Comparison of ENCODE assay signal across 8 cellular contexts in genomic region chr6:10695086-10695657, GRCh38. TPM values are rescaled to one million over a fixed set of nuclear protein-coding genes. Genes with fewer than 3 reads are reported as not detected.
DNase-seq lines count a peak whose midpoint lies in the region; ATAC-seq, FAIRE-seq and TF ChIP-seq lines count a peak whose summit lies in the region.

No MANE protein-coding gene starts in this region.

- H3K9ac ChIP-seq in GM12878 (ENCODE audit: control insufficient read depth, insufficient read depth, low read length): peak overlapping the region; percentile 90

- no peak for ATAC-seq in left ventricle myocardium superior
- ATAC-seq in GM12878: no peak
- ATAC-seq in lower lobe of right lung: no peak
- ATAC-seq in HG02840 (IDR thresholded peaks at IDR 0.05; ENCODE audit: low FRiP score, unreplicated experiment): no peak
- no peak for ATAC-seq in HG03097 (IDR thresholded peaks at IDR 0.05; ENCODE audit: low FRiP score, unreplicated experiment)

- H3K4me3 ChIP-seq in left ventricle myocardium inferior: peak overlapping the region; percentile 78
- peak overlapping the region; percentile 73 for H3K4me3 ChIP-seq in GM12878
- H3K4me3 ChIP-seq in lower lobe of right lung: peak overlapping the region; percentile 86
- H3K4me3 ChIP-seq in vagina: peak overlapping the region; percentile 73 to 80

- H3K4me1 ChIP-seq in left ventricle myocardium inferior (peaks cover 40% of the 10 kb centered on the region), GM12878 (ENCODE audit: control insufficient read depth, insufficient read depth, low read length) (peaks cover 7% of the 10 kb centered on the region), lower lobe of right lung (peaks cover 28% of the 10 kb centered on the region), vagina (peaks cover 34% of the 10 kb centered on the region)

- H3K36me3 ChIP-seq in left ventricle myocardium inferior (peaks cover 30% of the 10 kb centered on the region), GM12878 (ENCODE audit: control insufficient read depth in 2 of 2, insufficient read depth in 2 of 2, low read length in 1 of 2) (peaks cover 0 to 16% of the 10 kb centered on the region in 2 experiments; a peak in 2 of 4 replicates), lower lobe of right lung (peaks cover 29% of the 10 kb centered on the region), vagina (peaks cover 0 to 25% of the 10 kb centered on the region in 2 donors)

- DNase-seq in left ventricle myocardium inferior (no peak), left ventricle myocardium superior (no peak), GM12878 (ENCODE audit: low read depth, low spot score) (no peak), lower lobe of right lung (no peak), vagina (ENCODE audit: extremely low spot score in 2 of 2) (no peak), NCI-H1105 (lab: John Stamatoyannopoulos, UW) (no peak)

- TF ChIP-seq RAD21 in GM12878 (IDR thresholded peaks at IDR 0.05; ENCODE audit: insufficient read depth, low read depth, low read length): no peak

- peak overlapping the region; percentile 92 for H2AFZ ChIP-seq in GM12878 (ENCODE audit: control insufficient read depth, low read depth, low read length)

- SMC1A ChIA-PET in GM12878 (lab: Charles Lee; ENCODE audit: uncharacterized antibody, unreplicated experiment): interaction anchor here (0.7 to 2.0 kb wide), 12 partner anchors 9 to 184 kb away, joined by 3 to 10 read pairs (median 4); no protein-coding TSS in a partner anchor

- no peak for TF ChIP-seq EP300 in GM12878 (IDR thresholded peaks at IDR 0.05; ENCODE audit: borderline replicate concordance in 1 of 2, control insufficient read depth in 1 of 2, low read depth in 2 of 2, low read length in 2 of 2)

- in situ Hi-C loops in GM12878 (cut with MboI): no loop called here

- FAIRE-seq in GM12878 (lab: Jason Lieb, UNC): no peak

- WGBS in GM12878 (ENCODE audit: insufficient coverage, insufficient replicate concordance, low lambda C conversion rate, missing lambda C conversion rate): under 1% methylated on average over 17 of the region's 17 CpGs

- H3K4me2 ChIP-seq in GM12878 (ENCODE audit: control insufficient read depth, insufficient read depth): peak overlapping the region; percentile 62

- H3K9me3 ChIP-seq in left ventricle myocardium inferior (replicated peaks): no peaks in the 10 kb centered on the region
- H3K9me3 ChIP-seq in GM12878 (replicated peaks; ENCODE audit: control insufficient read depth, insufficient read depth, low read length): no peaks in the 10 kb centered on the region
- no peaks in the 10 kb centered on the region for H3K9me3 ChIP-seq in lower lobe of right lung
- H3K9me3 ChIP-seq in vagina: no peaks in the 10 kb centered on the region

- BruUV-seq in GM12878 (replicated peaks; lab: Mats Ljungman, UMichigan): TSS peak; percentile 83

- CTCF ChIA-PET in GM12878 (lab: Yijun Ruan, JAX): interaction anchor here (0.6 to 1.9 kb wide), 4 partner anchors 51 to 185 kb away, joined by 3 to 11 read pairs (median 5); no protein-coding TSS in a partner anchor

- H3K27ac ChIP-seq in left ventricle myocardium inferior (replicated peaks) (peak overlapping the region; percentile 98), GM12878 (ENCODE audit: control insufficient read depth, insufficient read depth) (peak overlapping the region; percentile 96), lower lobe of right lung (peak overlapping the region; percentile 98), vagina (peak overlapping the region; percentile 90)

- TF ChIP-seq CTCF in left ventricle myocardium inferior (IDR thresholded peaks at IDR 0.05; ENCODE audit: borderline replicate concordance) (no peak), GM12878 (IDR thresholded peaks at IDR 0.05 in 2 of 3, conservative IDR thresholded peaks at IDR 0.05 in 1 of 3; ENCODE audit: control insufficient read depth in 2 of 3, extremely low read depth in 1 of 3, insufficient read depth in 1 of 3, low read depth in 3 of 3, low read length in 3 of 3) (no peak), lower lobe of right lung (IDR thresholded peaks at IDR 0.05) (no peak), vagina (IDR thresholded peaks at IDR 0.05) (no peak)

- POLR2A ChIA-PET in GM12878 (lab: Charles Lee): interaction anchor here (0.6 to 3.5 kb wide), 14 partner anchors 10 to 1520 kb away, joined by 3 to 40 read pairs (median 4); partner anchors contain the start of genes MAK, TMEM14B and TMEM14C

- RAD21 ChIA-PET in GM12878 (lab: Charles Lee; ENCODE audit: unreplicated experiment): interaction anchor here (0.7 to 1.7 kb wide), 11 partner anchors 26 to 925 kb away, joined by 3 to 11 read pairs (median 4); partner anchors contain the start of gene TMEM14B

- H3K27me3 ChIP-seq in left ventricle myocardium inferior (ENCODE audit: low read depth): no peaks in the 10 kb centered on the region
- H3K27me3 ChIP-seq in GM12878 (replicated peaks in 1 of 2; ENCODE audit: control insufficient read depth in 2 of 2, insufficient read depth in 2 of 2, low read length in 1 of 2): no peaks in the 10 kb centered on the region
- no peaks in the 10 kb centered on the region for H3K27me3 ChIP-seq in lower lobe of right lung (ENCODE audit: low read depth)
- H3K27me3 ChIP-seq in vagina: no peaks in the 10 kb centered on the region

- intact Hi-C loops in left ventricle myocardium inferior (cut with micrococcal nuclease) (loop anchor here (10.0 kb wide), 1 partner anchor 180 kb away; no protein-coding TSS in a partner anchor), left ventricle myocardium superior (cut with micrococcal nuclease) (no loop called here), GM12878 (cut with micrococcal nuclease; ENCODE audit: unreplicated experiment) (loop anchor here (2.0 kb wide), 1 partner anchor 166 kb away; no protein-coding TSS in a partner anchor), lower lobe of right lung (cut with DNase I) (no loop called here), vagina (cut with DNase I) (no loop called here)

- H3K79me2 ChIP-seq in GM12878 (ENCODE audit: control insufficient read depth, insufficient read depth, low read length): peaks cover 51% of the 10 kb centered on the region

- no peaks in the 10 kb centered on the region for H4K20me1 ChIP-seq in GM12878 (ENCODE audit: control insufficient read depth, insufficient read depth)

- no peak for TF ChIP-seq POLR2A in GM12878 (IDR thresholded peaks at IDR 0.05; ENCODE audit: low read depth, low read length)
- TF ChIP-seq POLR2A in vagina (IDR thresholded peaks at IDR 0.05): no peak

RNA-seq across cellular contexts. Expression of gene PAK1IP1, which starts 0.4 kb away (rescaled TPM):
- total RNA-seq in left ventricle myocardium inferior: 11.2 TPM
- total RNA-seq in left ventricle myocardium superior: 11.0 TPM
- 5.1 and 5.6 TPM in 2 replicates for total RNA-seq in GM12878 (2013; cell fraction: nucleolus; rRNA removed)
- total RNA-seq in GM12878 (2014; rRNA removed): 26.3 and 27.4 TPM in 2 replicates
- total RNA-seq in GM12878 (2014; rRNA removed; fragmentation: Illumina TruSeq; extraction: Trizol): 43.8 and 44.1 TPM in 2 replicates
- total RNA-seq in GM12878 (2021): 25.9 and 26.0 TPM in 2 replicates
- polyA plus RNA-seq in GM12878 (2011; ENCODE audit: low read depth): 8.0 TPM
- polyA plus RNA-seq in GM12878 (2011; rRNA removed): 36.6 and 46.4 TPM in 2 replicates
- polyA plus RNA-seq in GM12878 (2011; cell fraction: cytosol; rRNA removed): 17.3 and 19.7 TPM in 2 replicates
- polyA plus RNA-seq in GM12878 (2011; cell fraction: nucleus; rRNA removed): 12.8 and 16.3 TPM in 2 replicates
- polyA plus RNA-seq in GM12878 (2012): 13.2 and 16.3 TPM in 2 replicates
- polyA plus RNA-seq in GM12878 (2014; fragmentation: Illumina TruSeq; extraction: Trizol): 51.4 and 58.8 TPM in 2 replicates
- polyA plus RNA-seq in GM12878 (2014; fragmentation: Nextera tagmentation; extraction: Ambion mirVana): 10 to 100 TPM; 86.1 to 98.5 TPM
- polyA plus RNA-seq in GM12878 (2014; rRNA removed): 23.3 and 26.2 TPM in 2 replicates
- polyA plus RNA-seq in GM12878 (2016; fragmentation: Nextera tagmentation; extraction: Ambion mirVana): 10 to 100 TPM; 71.0 to 73.0 TPM
- 10.4 and 17.6 TPM in 2 replicates for polyA minus RNA-seq in GM12878 (2011; rRNA and poly(A)+ RNA removed)
- 6.4 and 6.7 TPM in 2 replicates for polyA minus RNA-seq in GM12878 (2011; cell fraction: cytosol; rRNA and poly(A)+ RNA removed)
- 4.5 and 6.1 TPM in 2 replicates for polyA minus RNA-seq in GM12878 (2011; cell fraction: nucleus; rRNA and poly(A)+ RNA removed)
- total RNA-seq in lower lobe of right lung: 9.5 TPM
- 8.8 TPM for total RNA-seq in vagina

RNA-seq across cellular contexts. Expression of gene C6orf52, which starts 0.8 kb away (rescaled TPM):
- total RNA-seq in left ventricle myocardium inferior (1.5 TPM), left ventricle myocardium superior (not detected), GM12878 (2014; rRNA removed) (2.7 and 3.3 TPM in 2 replicates), GM12878 (2014; rRNA removed; fragmentation: Illumina TruSeq; extraction: Trizol) (2.8 and 4.1 TPM in 2 replicates), GM12878 (2021) (3.0 and 3.2 TPM in 2 replicates), lower lobe of right lung (1.3 TPM), vagina (not detected)
- not detected in 2 replicates for total RNA-seq in GM12878 (2013; cell fraction: nucleolus; rRNA removed)
- 4.5 TPM for polyA plus RNA-seq in GM12878 (2011; ENCODE audit: low read depth)
- polyA plus RNA-seq in GM12878 (2011; rRNA removed) (5.5 and 6.0 TPM in 2 replicates), GM12878 (2014; fragmentation: Illumina TruSeq; extraction: Trizol) (4.3 and 5.7 TPM in 2 replicates), GM12878 (2014; fragmentation: Nextera tagmentation; extraction: Ambion mirVana) (10 to 100 TPM; 13.1 to 15.1 TPM), GM12878 (2014; rRNA removed) (1.7 and 2.9 TPM in 2 replicates), GM12878 (2016; fragmentation: Nextera tagmentation; extraction: Ambion mirVana) (1 to 10 TPM; 7.4 to 9.3 TPM)
- 6.3 and 7.9 TPM in 2 replicates for polyA plus RNA-seq in GM12878 (2011; cell fraction: cytosol; rRNA removed)
- polyA plus RNA-seq in GM12878 (2011; cell fraction: nucleus; rRNA removed): 3.1 and 3.3 TPM in 2 replicates
- 0.83 and 1.9 TPM in 2 replicates for polyA plus RNA-seq in GM12878 (2012)
- 3.0 TPM in 2 replicates for polyA minus RNA-seq in GM12878 (2011; rRNA and poly(A)+ RNA removed)
- not detected in 2 replicates for polyA minus RNA-seq in GM12878 (2011; cell fraction: cytosol; rRNA and poly(A)+ RNA removed)
- 1.1 TPM in 1 of 2 replicates, not detected in the other for polyA minus RNA-seq in GM12878 (2011; cell fraction: nucleus; rRNA and poly(A)+ RNA removed)

RNA-seq across cellular contexts. Expression of gene TMEM14C, which starts 27.7 kb away (rescaled TPM):
- total RNA-seq in left ventricle myocardium inferior (132 TPM), left ventricle myocardium superior (128 TPM), GM12878 (2014; rRNA removed) (72.9 and 80.4 TPM in 2 replicates), GM12878 (2014; rRNA removed; fragmentation: Illumina TruSeq; extraction: Trizol) (66.0 and 71.7 TPM in 2 replicates), GM12878 (2021) (67.1 and 75.1 TPM in 2 replicates), lower lobe of right lung (81.9 TPM), vagina (95.8 TPM)
- 22.0 and 23.0 TPM in 2 replicates for total RNA-seq in GM12878 (2013; cell fraction: nucleolus; rRNA removed)
- 46.9 TPM for polyA plus RNA-seq in GM12878 (2011; ENCODE audit: low read depth)
- polyA plus RNA-seq in GM12878 (2011; rRNA removed) (164 and 234 TPM in 2 replicates), GM12878 (2014; fragmentation: Illumina TruSeq; extraction: Trizol) (87.2 and 98.3 TPM in 2 replicates), GM12878 (2014; fragmentation: Nextera tagmentation; extraction: Ambion mirVana) (100 to 1,000 TPM; 169 to 224 TPM), GM12878 (2014; rRNA removed) (77.9 and 103 TPM in 2 replicates), GM12878 (2016; fragmentation: Nextera tagmentation; extraction: Ambion mirVana) (100 to 1,000 TPM; 199 to 207 TPM)
- polyA plus RNA-seq in GM12878 (2011; cell fraction: cytosol; rRNA removed): 110 and 136 TPM in 2 replicates
- polyA plus RNA-seq in GM12878 (2011; cell fraction: nucleus; rRNA removed): 45.1 and 54.4 TPM in 2 replicates
- 70.4 and 82.2 TPM in 2 replicates for polyA plus RNA-seq in GM12878 (2012)
- 45.9 and 50.8 TPM in 2 replicates for polyA minus RNA-seq in GM12878 (2011; rRNA and poly(A)+ RNA removed)
- polyA minus RNA-seq in GM12878 (2011; cell fraction: cytosol; rRNA and poly(A)+ RNA removed): 11.9 and 16.0 TPM in 2 replicates
- 6.8 and 11.4 TPM in 2 replicates for polyA minus RNA-seq in GM12878 (2011; cell fraction: nucleus; rRNA and poly(A)+ RNA removed)

RNA-seq across cellular contexts. Expression of gene TMEM14B, which starts 52.4 kb away (rescaled TPM):
- total RNA-seq in left ventricle myocardium inferior (118 TPM), left ventricle myocardium superior (115 TPM), GM12878 (2014; rRNA removed) (88.5 and 97.1 TPM in 2 replicates), GM12878 (2014; rRNA removed; fragmentation: Illumina TruSeq; extraction: Trizol) (93.2 and 94.0 TPM in 2 replicates), GM12878 (2021) (80.5 and 90.0 TPM in 2 replicates), lower lobe of right lung (61.0 TPM), vagina (40.5 TPM)
- total RNA-seq in GM12878 (2013; cell fraction: nucleolus; rRNA removed): 74.8 and 87.1 TPM in 2 replicates
- 45.5 TPM for polyA plus RNA-seq in GM12878 (2011; ENCODE audit: low read depth)
- polyA plus RNA-seq in GM12878 (2011; rRNA removed) (167 and 257 TPM in 2 replicates), GM12878 (2014; fragmentation: Illumina TruSeq; extraction: Trizol) (95.9 and 117 TPM in 2 replicates), GM12878 (2014; fragmentation: Nextera tagmentation; extraction: Ambion mirVana) (100 to 1,000 TPM; 366 to 399 TPM), GM12878 (2014; rRNA removed) (91.6 and 105 TPM in 2 replicates), GM12878 (2016; fragmentation: Nextera tagmentation; extraction: Ambion mirVana) (100 to 1,000 TPM; 292 to 297 TPM)
- 72.8 and 77.4 TPM in 2 replicates for polyA plus RNA-seq in GM12878 (2011; cell fraction: cytosol; rRNA removed)
- polyA plus RNA-seq in GM12878 (2011; cell fraction: nucleus; rRNA removed): 48.1 and 50.6 TPM in 2 replicates
- polyA plus RNA-seq in GM12878 (2012): 79.0 and 79.3 TPM in 2 replicates
- polyA minus RNA-seq in GM12878 (2011; rRNA and poly(A)+ RNA removed): 60.1 and 64.4 TPM in 2 replicates
- polyA minus RNA-seq in GM12878 (2011; cell fraction: cytosol; rRNA and poly(A)+ RNA removed): 15.1 and 19.8 TPM in 2 replicates
- 35.1 and 44.6 TPM in 2 replicates for polyA minus RNA-seq in GM12878 (2011; cell fraction: nucleus; rRNA and poly(A)+ RNA removed)

Comparison
In these comparisons a context has a peak if more than half of its experiments do, and no peak if none do; other contexts are left out.
1. intact Hi-C loops: an anchor here in left ventricle myocardium inferior (10.0 kb wide) and GM12878 (2.0 kb wide); none called in left ventricle myocardium superior, lower lobe of right lung and vagina.